ENCODE assay signal across 9 cellular contexts in the genomic region with DNA sequence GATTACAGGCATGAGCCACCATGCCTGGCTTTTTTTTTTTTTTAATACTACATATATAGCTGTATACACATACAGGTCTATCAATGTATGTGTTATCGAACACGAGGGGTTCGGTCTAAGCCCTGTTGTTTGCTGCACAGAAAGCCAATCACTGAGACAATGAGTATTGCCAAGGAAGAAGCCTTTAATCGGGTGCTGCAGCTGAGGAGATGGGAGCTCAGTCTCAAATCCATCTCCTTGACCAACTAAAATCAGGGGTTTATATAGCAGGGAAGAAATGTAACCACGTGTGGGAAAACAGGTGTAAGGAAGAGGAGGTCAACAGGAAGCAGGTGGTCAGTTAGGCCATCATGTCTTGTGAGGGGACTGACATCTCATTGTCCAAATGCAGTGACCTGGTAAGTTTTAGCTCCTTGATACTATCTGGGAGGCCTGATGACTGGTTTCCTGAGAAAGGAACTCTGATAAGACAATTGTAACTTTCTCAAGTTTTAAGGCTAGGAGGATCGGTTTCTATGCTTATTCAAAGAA.
"Had no signal": no experiment of that assay in that cellular context is flagged by ENCODE, and none has a peak within 500 bp of the region (broad histone marks: within the 10 kb centered on the region; RNA-seq: fewer than 3 reads in every experiment).

No MANE protein-coding gene starts in this region.

- H2AFZ ChIP-seq: GM23338 had no signal

- ATAC-seq: GM23338 had no signal

- H3K9ac ChIP-seq: KMS-11 had no signal

- FAIRE-seq: H1, H54 had no signal

- DNase-seq: H9, HCEC 1CT, IMR-90, KBM-7 had no signal

- H3K4me2 ChIP-seq: GM23338, KMS-11 had no signal

- H3K4me3 ChIP-seq: GM23338 had no signal

- H3K27ac ChIP-seq: HL-60, KMS-11 had no signal
